ENCODE assay signal across 27 cellular contexts in the genomic region with DNA sequence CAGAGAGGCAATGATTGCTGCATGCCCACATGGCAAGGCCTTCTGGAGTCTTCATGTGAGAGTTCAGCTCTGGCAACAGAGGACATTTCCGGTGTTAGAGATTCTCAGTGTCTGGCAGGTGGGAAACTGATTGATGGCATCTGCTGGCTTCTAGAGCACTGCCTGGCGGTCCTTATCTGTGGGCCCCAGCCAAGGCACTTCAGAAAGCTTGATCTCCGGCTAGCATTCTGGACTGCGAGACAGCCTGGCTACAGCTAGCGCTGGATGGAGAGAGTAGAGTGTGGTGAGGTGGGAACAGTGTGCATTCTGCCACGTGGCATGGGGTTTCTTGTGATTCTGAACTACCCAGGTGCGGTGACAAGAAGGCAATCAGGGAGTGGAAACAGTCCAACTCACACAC.
"Had no signal": no experiment of that assay in that cellular context is flagged by ENCODE, and none has a peak within 500 bp of the region (broad histone marks: within the 10 kb centered on the region; RNA-seq: fewer than 3 reads in every experiment).

No MANE protein-coding gene starts in this region.

- DNase-seq: activated CD4-positive, alpha-beta memory T cell treated with anti-CD3 and anti-CD28 coated beads for 36 hours; activated CD4-positive, alpha-beta T cell treated with anti-CD3 and anti-CD28 coated beads, Interleukin-2, amount 10 ng/mL, durations not matched to agents 7 days and 5 days; activated CD4-positive, CD25-positive, alpha-beta regulatory T cell; activated CD8-positive, alpha-beta memory T cell treated with anti-CD3 and anti-CD28 coated beads for 24 hours; activated effector memory CD4-positive, alpha-beta T cell treated with anti-CD3 and anti-CD28 coated beads, Interleukin-2, amount 50 U/mL, for 16 hours; activated naive CD4-positive, alpha-beta T cell treated with anti-CD3 and anti-CD28 coated beads for 36 hours; activated naive CD8-positive, alpha-beta T cell treated with anti-CD3 and anti-CD28 coated beads, Interleukin-2, amount 10 ng/mL, durations not matched to agents 7 days and 5 days; activated T-cell treated with anti-CD3 and anti-CD28 coated beads, Interleukin-2, amount 50 U/mL, for 4 hours; adrenal gland; anterior cingulate cortex; caudate nucleus; MG63; MV-4-11; NCI-H1092 treated with DMSO at 0.1 percent for 48 hours; NCI-H1417 treated with DMSO at 0.1 percent for 48 hours; NCI-H1694 treated with DMSO at 0.1 percent for 48 hours; NCI-H2029 treated with DMSO at 0.1 percent for 48 hours; NCI-H510A treated with DMSO at 0.1 percent for 48 hours; NCI-H69; NK-92 treated with Interleukin-12 subunit alpha and Interleukin-12 subunit beta, amount 100 ng/mL, for 24 hours; Peyer's patch; T-cell; T-helper 2 cell; T1000 had no signal

- H3K27ac ChIP-seq: adrenal gland, Peyer's patch, RWPE1, SK-N-MC, VCaP had no signal

- H3K27me3 ChIP-seq: adrenal gland, MG63, Peyer's patch had no signal

- H3K9me3 ChIP-seq: adrenal gland had no signal

- H3K36me3 ChIP-seq: adrenal gland, Peyer's patch had no signal

- H3K4me3 ChIP-seq: adrenal gland, MG63, Peyer's patch, SK-N-MC had no signal

- ATAC-seq: activated T-cell treated with anti-CD3 and anti-CD28 coated beads, Interleukin-2, amount 50 U/mL, for 4 hours; T-cell had no signal

- H3K4me1 ChIP-seq: adrenal gland, Peyer's patch had no signal
